In genomic region chr11:128517457-128518230, GRCh38 we compare ENCODE assay signal across 9 cellular contexts.
DNase-seq lines count a peak whose midpoint lies in the region; ATAC-seq, FAIRE-seq and TF ChIP-seq lines count a peak whose summit lies in the region.
"Had no signal": no experiment of that assay in that cellular context is flagged by ENCODE, and none has a peak within 500 bp of the region (broad histone marks: within the 10 kb centered on the region; RNA-seq: fewer than 3 reads in every experiment).

No MANE protein-coding gene starts in this region.

- peak overlapping the region; percentile 37 to 96 (median 94) for H3K4me3 ChIP-seq in fibroblast of lung (replicated peaks in 1 of 4; ENCODE audit: control extremely low read depth in 1 of 4, insufficient read depth in 1 of 4, low read depth in 3 of 4, low read length in 4 of 4)

- H4K20me1 ChIP-seq in fibroblast of lung (ENCODE audit: control insufficient read depth, extremely low read depth, insufficient read depth, low read length): peaks cover 5% of the 10 kb centered on the region

- peak overlapping the region; percentile 76 for H3K27ac Mint-ChIP-seq in stimulated activated naive B cell treated with anti-CD40 and anti-IgM and Interleukin-4, amounts not matched to agents 10 μg/mL and 1 μg/mL and 100 μg/mL, for 72 hours

- no peak overlapping the region for H2AFZ ChIP-seq in fibroblast of lung (ENCODE audit: low read length)

- peak overlapping the region; percentile 71 to 80 for H3K4me3 Mint-ChIP-seq in stimulated activated naive B cell treated with anti-CD40 and anti-IgM and Interleukin-4, amounts not matched to agents 10 μg/mL and 1 μg/mL and 100 μg/mL, for 72 hours

- peaks cover 48 to 83% of the 10 kb centered on the region in 2 donors for H3K4me1 Mint-ChIP-seq in stimulated activated naive B cell treated with anti-CD40 and anti-IgM and Interleukin-4, amounts not matched to agents 10 μg/mL and 1 μg/mL and 100 μg/mL, for 72 hours

- no peaks in the 10 kb centered on the region for H3K9me3 Mint-ChIP-seq in stimulated activated naive B cell treated with anti-CD40 and anti-IgM and Interleukin-4, amounts not matched to agents 10 μg/mL and 1 μg/mL and 100 μg/mL, for 72 hours

- peak overlapping the region; percentile 99 for H3K27ac ChIP-seq in fibroblast of lung (ENCODE audit: insufficient read depth, low read length)

- DNase-seq in GM12892 (ENCODE audit: insufficient read length) (no peak), fibroblast of lung (ENCODE audit: low read depth in 2 of 2) (peak in 1 of 2 donors; percentile 72), DMS153 treated with DMSO at 0.1 percent for 48 hours (lab: John Stamatoyannopoulos, UW; ENCODE audit: unreplicated experiment) (no peak), cortex of kidney (lab: John Stamatoyannopoulos, UW) (no peak)
- no peak for DNase-seq in stimulated activated naive B cell treated with anti-CD40 and anti-IgM and Interleukin-4, amounts not matched to agents 10 μg/mL and 1 μg/mL and 100 μg/mL, for 72 hours
- DNase-seq in stimulated activated CD4-positive, alpha-beta T cell treated with anti-CD3 and anti-CD28 coated beads, Interleukin-4, amount 100 ng/mL, for 1 hour: no peak
- DNase-seq: NCI-H2107, ovary had no signal

- FAIRE-seq in GM12892 (lab: Jason Lieb, UNC): peak; percentile 93

- H3K36me3 ChIP-seq in fibroblast of lung (ENCODE audit: control insufficient read depth, insufficient read depth, low read length): peaks cover 5% of the 10 kb centered on the region
- H3K36me3 ChIP-seq: ovary had no signal

- no peaks in the 10 kb centered on the region for H3K27me3 Mint-ChIP-seq in stimulated activated naive B cell treated with anti-CD40 and anti-IgM and Interleukin-4, amounts not matched to agents 10 μg/mL and 1 μg/mL and 100 μg/mL, for 72 hours

- H3K4me2 ChIP-seq in fibroblast of lung (ENCODE audit: extremely low read depth, insufficient read depth, low read length): peak overlapping the region; percentile 82

- no peak for TF ChIP-seq CTCF in fibroblast of lung (conservative IDR thresholded peaks at IDR 0.05 in 1 of 2, IDR thresholded peaks at IDR 0.05 in 1 of 2; ENCODE audit: low read depth in 1 of 2, low read length in 2 of 2)

- H3K9ac ChIP-seq in fibroblast of lung (ENCODE audit: insufficient read depth, low read length): peak overlapping the region; percentile 20

- peaks cover 15% of the 10 kb centered on the region for H3K4me1 ChIP-seq in fibroblast of lung (ENCODE audit: control insufficient read depth, extremely low read depth, insufficient read depth, low read length)

- H3K27me3 ChIP-seq in fibroblast of lung (ENCODE audit: control insufficient read depth, insufficient read depth, low read length): no peaks in the 10 kb centered on the region
- H3K27me3 ChIP-seq: ovary had no signal

- no peak for TF ChIP-seq POLR2A in GM12892 (IDR thresholded peaks at IDR 0.05; ENCODE audit: low read depth, low read length)

- peaks cover 36 to 53% of the 10 kb centered on the region in 2 donors for H3K36me3 Mint-ChIP-seq in stimulated activated naive B cell treated with anti-CD40 and anti-IgM and Interleukin-4, amounts not matched to agents 10 μg/mL and 1 μg/mL and 100 μg/mL, for 72 hours

- no peaks in the 10 kb centered on the region for H3K9me3 ChIP-seq in fibroblast of lung (ENCODE audit: control insufficient read depth, insufficient read depth, low read depth, low read length)
- H3K9me3 ChIP-seq: ovary had no signal

- H3K79me2 ChIP-seq in fibroblast of lung (ENCODE audit: control insufficient read depth, insufficient read depth, low read length): peaks cover 95% of the 10 kb centered on the region

- ATAC-seq in SK-N-SH treated with all-trans-retinoic acid at 6 μM for 48 hours: peak; percentile 10
- ATAC-seq in stimulated activated naive B cell treated with anti-CD40 and anti-IgM and Interleukin-4, amounts not matched to agents 10 μg/mL and 1 μg/mL and 100 μg/mL, for 72 hours (replicated peaks): no peak

TF ChIP-seq in SK-N-SH treated with all-trans-retinoic acid at 6 μM for 48 hours, 23 proteins besides CTCF, POLR2A, EP300 and RAD21:
- TF ChIP-seq ISL1 (CRISPR knock-in tag; IDR thresholded peaks at IDR 0.05): peak; percentile 46; the same call in 1 of the 2 replicates
- TF ChIP-seq ARNTL (CRISPR knock-in tag; IDR thresholded peaks at IDR 0.05; ENCODE audit: borderline replicate concordance, low read depth): no peak
- TF ChIP-seq ZFP3 (CRISPR knock-in tag; IDR thresholded peaks at IDR 0.05): peak; percentile 80; the same call in 1 of the 2 replicates
